12 cellular contexts compared by ENCODE assay signal in genomic region chr10:112959207-112959838, GRCh38. TPM values are rescaled to one million over a fixed set of nuclear protein-coding genes. Genes with fewer than 3 reads are reported as not detected.
DNase-seq lines count a peak whose midpoint lies in the region; ATAC-seq, FAIRE-seq and TF ChIP-seq lines count a peak whose summit lies in the region.
"Had no signal": no experiment of that assay in that cellular context is flagged by ENCODE, and none has a peak within 500 bp of the region (broad histone marks: within the 10 kb centered on the region; RNA-seq: fewer than 3 reads in every experiment).

No MANE protein-coding gene starts in this region.

- H3K36me3 ChIP-seq in fibroblast of lung (ENCODE audit: control insufficient read depth, insufficient read depth, low read length) (peaks cover 2% of the 10 kb centered on the region), trophoblast cell (ENCODE audit: control insufficient read depth in 1 of 2, insufficient read depth in 2 of 2, low read length in 2 of 2) (no peaks in the 10 kb centered on the region)

- H3K18ac ChIP-seq in trophoblast cell (ENCODE audit: low read length) = no peak overlapping the region

- H3K4me1 ChIP-seq in fibroblast of lung (ENCODE audit: control insufficient read depth, extremely low read depth, insufficient read depth, low read length) (peaks cover 37% of the 10 kb centered on the region), trophoblast cell (ENCODE audit: control insufficient read depth in 1 of 2, insufficient read depth in 2 of 2, low read length in 2 of 2) (peaks cover 32 to 39% of the 10 kb centered on the region in 2 experiments)

- H3K14ac ChIP-seq in trophoblast cell (ENCODE audit: low read length) = no peak overlapping the region

- peak overlapping the region; percentile 64 for H3K4ac ChIP-seq in trophoblast cell (ENCODE audit: low read depth, low read length)

- peak overlapping the region; percentile 5 for H2BK120ac ChIP-seq in trophoblast cell (ENCODE audit: insufficient read depth, low read length, poor library complexity)

- H3K27me3 ChIP-seq in fibroblast of lung (ENCODE audit: control insufficient read depth, insufficient read depth, low read length) (no peaks in the 10 kb centered on the region), trophoblast cell (ENCODE audit: insufficient read depth, low read length) (no peaks in the 10 kb centered on the region)

- CTCF ChIA-PET in RWPE1 (lab: Yijun Ruan, JAX) = interaction anchor here (0.5 to 0.8 kb wide), 5 partner anchors 42 to 630 kb away, joined by 3 to 4 read pairs (median 3); no protein-coding TSS in a partner anchor

- TF ChIP-seq CTCF in RWPE1 (conservative IDR thresholded peaks at IDR 0.05; ENCODE audit: low read depth) (no peak), fibroblast of lung (conservative IDR thresholded peaks at IDR 0.05 in 1 of 2, IDR thresholded peaks at IDR 0.05 in 1 of 2; ENCODE audit: low read depth in 1 of 2, low read length in 2 of 2) (no peak)

- no peaks in the 10 kb centered on the region for H4K20me1 ChIP-seq in fibroblast of lung (ENCODE audit: control insufficient read depth, extremely low read depth, insufficient read depth, low read length)

- H3K27ac ChIP-seq in RWPE1 (no peak overlapping the region), fibroblast of lung (ENCODE audit: insufficient read depth, low read length) (peak overlapping the region; percentile 55), trophoblast cell (ENCODE audit: low read depth, low read length) (peak overlapping the region; percentile 40)

- H4K91ac ChIP-seq in trophoblast cell (ENCODE audit: low read depth, low read length) = no peak overlapping the region

- H3K4me3 ChIP-seq in fibroblast of lung (replicated peaks in 1 of 4; ENCODE audit: control extremely low read depth in 1 of 4, insufficient read depth in 1 of 4, low read depth in 3 of 4, low read length in 4 of 4) (peak overlapping the region in 1 of 4 experiments; percentile 13), trophoblast cell (ENCODE audit: low read depth, low read length) (no peak overlapping the region)
- H3K4me3 ChIP-seq: lung had no signal

- no peak overlapping the region for H2AFZ ChIP-seq in fibroblast of lung (ENCODE audit: low read length)
- no peak overlapping the region for H2AFZ ChIP-seq in trophoblast cell (ENCODE audit: insufficient read depth, low read length, poor library complexity)

- no peak overlapping the region for H3K23ac ChIP-seq in trophoblast cell (ENCODE audit: low read length)

- peak overlapping the region; percentile 42 for H3K4me2 ChIP-seq in fibroblast of lung (ENCODE audit: extremely low read depth, insufficient read depth, low read length)
- H3K4me2 ChIP-seq in trophoblast cell (ENCODE audit: low read length) = no peak overlapping the region

- no peak for ATAC-seq in HG02642 (IDR thresholded peaks at IDR 0.05; ENCODE audit: poor library complexity, unreplicated experiment)
- no peak for ATAC-seq in HG02938 (IDR thresholded peaks at IDR 0.05; ENCODE audit: unreplicated experiment)
- ATAC-seq in GM21423 (IDR thresholded peaks at IDR 0.05; ENCODE audit: unreplicated experiment) = no peak

- no peak overlapping the region for H4K12ac ChIP-seq in trophoblast cell (ENCODE audit: low read depth, low read length)

- no peak overlapping the region for H2AK5ac ChIP-seq in trophoblast cell (ENCODE audit: low read length)

- H3K79me1 ChIP-seq in trophoblast cell (ENCODE audit: low read length) = peaks cover 32% of the 10 kb centered on the region

- no peaks in the 10 kb centered on the region for H3K9me3 ChIP-seq in fibroblast of lung (ENCODE audit: control insufficient read depth, insufficient read depth, low read depth, low read length)
- H3K9me3 ChIP-seq in trophoblast cell (ENCODE audit: insufficient read depth, low read depth, low read length) = no peaks in the 10 kb centered on the region

- H2BK5ac ChIP-seq in trophoblast cell (ENCODE audit: low read depth, low read length, poor library complexity) = no peak overlapping the region

- DNase-seq in RWPE1 (ENCODE audit: low spot score) (peak; percentile 70), fibroblast of lung (ENCODE audit: low read depth in 2 of 2) (peak in 1 of 2 donors; percentile 48), trophoblast cell (no peak)
- DNase-seq in effector CD8-positive, alpha-beta T cell (lab: John Stamatoyannopoulos, UW) = no peak
- DNase-seq: activated CD8-positive, alpha-beta memory T cell treated with anti-CD3 and anti-CD28 coated beads for 24 hours; erythroblast; NCI-H345 had no signal

- POLR2A ChIA-PET in RWPE1 (lab: Yijun Ruan, JAX; ENCODE audit: low non-redundant PET) = no interaction called here

- H3K79me2 ChIP-seq in fibroblast of lung (ENCODE audit: control insufficient read depth, insufficient read depth, low read length) (peaks cover 58% of the 10 kb centered on the region), trophoblast cell (ENCODE audit: control insufficient read depth, insufficient read depth, low read length, poor library complexity) (peaks cover 11% of the 10 kb centered on the region)

- no peak overlapping the region for H3K9ac ChIP-seq in fibroblast of lung (ENCODE audit: insufficient read depth, low read length)
- H3K9ac ChIP-seq in trophoblast cell (ENCODE audit: low read length) = no peak overlapping the region

- no peak overlapping the region for H4K8ac ChIP-seq in trophoblast cell (ENCODE audit: low read depth, low read length)

- WGBS in trophoblast cell (ENCODE audit: extremely low coverage, insufficient coverage, insufficient read length) = no CpG with 5 or more reads among the region's 6 CpGs

- H2BK12ac ChIP-seq in trophoblast cell (ENCODE audit: low read length) = no peak overlapping the region

- FAIRE-seq in G401.6 (lab: Jason Lieb, UNC) = peak; percentile 64

RNA-seq across cellular contexts. Expression of gene TCF7L2, which starts 9.3 kb away (rescaled TPM):
- 4.1 and 5.0 TPM in 2 replicates for total RNA-seq in fibroblast of lung
- 3.4 and 4.7 TPM in 2 replicates for polyA plus RNA-seq in fibroblast of lung
- 12.4 and 15.6 TPM in 2 replicates for polyA plus RNA-seq in fibroblast of lung (2012)
- 14.9 and 19.3 TPM in 2 replicates for polyA minus RNA-seq in fibroblast of lung (ENCODE audit: low replicate concordance)
- 83.7 and 89.6 TPM in 2 replicates for polyA plus RNA-seq in trophoblast cell (2013)
